In genomic region chr12:123808167-123808566, GRCh38 we compare ENCODE assay signal across 10 cellular contexts.
DNase-seq lines count a peak whose midpoint lies in the region; ATAC-seq and TF ChIP-seq lines count a peak whose summit lies in the region.
"Had no signal": no experiment of that assay in that cellular context is flagged by ENCODE, and none has a peak within 500 bp of the region (broad histone marks: within the 10 kb centered on the region; RNA-seq: fewer than 3 reads in every experiment).

No MANE protein-coding gene starts in this region.

- no peaks in the 10 kb centered on the region for H4K20me1 ChIP-seq in DND-41 (ENCODE audit: insufficient read depth, low read length)

- TF ChIP-seq CTCF in DND-41 (IDR thresholded peaks at IDR 0.05; ENCODE audit: borderline replicate concordance, extremely low read depth, low read length, poor library complexity, severe bottlenecking) = peak; percentile 16
- peak; percentile 58 for TF ChIP-seq CTCF in brain microvascular endothelial cell (IDR thresholded peaks at IDR 0.05; ENCODE audit: low read depth, low read length, missing control alignments)
- no peak for TF ChIP-seq CTCF in coronary artery (IDR thresholded peaks at IDR 0.05)

- ATAC-seq in DND-41 (ENCODE audit: insufficient read depth, low read depth) = no peak
- no peak for ATAC-seq in GM21423 (IDR thresholded peaks at IDR 0.05; ENCODE audit: unreplicated experiment)

- TF ChIP-seq RAD21 in Ishikawa (IDR thresholded peaks at IDR 0.05; ENCODE audit: low read depth) = peak; percentile 33; the same call in 1 of the 2 replicates

- H3K9me3 ChIP-seq in DND-41 (ENCODE audit: insufficient read depth, low read length, severe bottlenecking) = no peaks in the 10 kb centered on the region

- no peaks in the 10 kb centered on the region for H3K79me2 ChIP-seq in DND-41 (ENCODE audit: insufficient read depth, low read length)

- H3K4me2 ChIP-seq in DND-41 (ENCODE audit: insufficient read depth, low read length) = no peak overlapping the region

- no peaks in the 10 kb centered on the region for H3K27me3 ChIP-seq in DND-41 (ENCODE audit: insufficient read depth, low read length, poor library complexity)
- H3K27me3 ChIP-seq in brain microvascular endothelial cell (replicated peaks) = no peaks in the 10 kb centered on the region

- no peak overlapping the region for H2AFZ ChIP-seq in DND-41 (ENCODE audit: low read depth, low read length)

- no peaks in the 10 kb centered on the region for H3K4me1 ChIP-seq in DND-41 (ENCODE audit: insufficient read depth, low read length)

- no peak overlapping the region for H3K27ac ChIP-seq in DND-41 (ENCODE audit: low read length)
- H3K27ac ChIP-seq in brain microvascular endothelial cell = no peak overlapping the region
- no peak overlapping the region for H3K27ac ChIP-seq in coronary artery

- no peak for TF ChIP-seq EP300 in Ishikawa (IDR thresholded peaks at IDR 0.05; ENCODE audit: borderline replicate concordance)

- no peak overlapping the region for H3K4me3 ChIP-seq in DND-41 (ENCODE audit: low read depth in 1 of 2, low read length in 2 of 2)
- H3K4me3 ChIP-seq in brain microvascular endothelial cell (ENCODE audit: low read depth, low read length) = no peak overlapping the region
- H3K4me3 ChIP-seq in coronary artery = no peak overlapping the region

- in situ Hi-C loops in brain microvascular endothelial cell (cut with HindIII; ENCODE audit: low pct_ligation_motif_present, low sequenced_read_pairs) = no loop called here

- no peaks in the 10 kb centered on the region for H3K36me3 ChIP-seq in DND-41 (ENCODE audit: insufficient read depth, low read length)
- no peaks in the 10 kb centered on the region for H3K36me3 ChIP-seq in brain microvascular endothelial cell (replicated peaks)

- DNase-seq in DND-41 (no peak), brain microvascular endothelial cell (peak; percentile 25), medulla oblongata (ENCODE audit: extremely low spot score) (peak; percentile 45), RPMI8226 (no peak), coronary artery (ENCODE audit: low spot score) (no peak)
- no peak for DNase-seq in activated CD4-positive, alpha-beta T cell treated with anti-CD3 and anti-CD28 coated beads, Interleukin-2, amount 50 U/mL, for 4 hours
- DNase-seq: activated CD4-positive, CD25-positive, alpha-beta regulatory T cell; amniotic stem cell had no signal

- H3K9ac ChIP-seq in DND-41 (ENCODE audit: low read depth, low read length) = no peak overlapping the region

TF ChIP-seq in Ishikawa, 13 proteins besides CTCF, POLR2A, EP300 and RAD21:
- no peak for TF ChIP-seq TCF12 (IDR thresholded peaks at IDR 0.05; ENCODE audit: low read depth)
- no peak for TF ChIP-seq CREB1 (IDR thresholded peaks at IDR 0.05; ENCODE audit: low read depth)
- no peak for TF ChIP-seq USF1 (IDR thresholded peaks at IDR 0.05)
- TF ChIP-seq TAF1 (IDR thresholded peaks at IDR 0.05; ENCODE audit: low read depth) = no peak
- no peak for TF ChIP-seq REST (IDR thresholded peaks at IDR 0.05; ENCODE audit: low read depth)
- TF ChIP-seq ZBTB7A (IDR thresholded peaks at IDR 0.05; ENCODE audit: low read depth) = no peak
- no peak for TF ChIP-seq NFIC (IDR thresholded peaks at IDR 0.05)
- TF ChIP-seq FOXM1 (IDR thresholded peaks at IDR 0.05; ENCODE audit: borderline replicate concordance, low read depth) = no peak
- TF ChIP-seq CEBPB (IDR thresholded peaks at IDR 0.05) = no peak
- no peak for TF ChIP-seq EGR1 (IDR thresholded peaks at IDR 0.05)
- no peak for TF ChIP-seq MAX (IDR thresholded peaks at IDR 0.05)

Comparison
In these comparisons a context has a peak if more than half of its experiments do, and no peak if none do; other contexts are left out.
1. DNase-seq: peak in brain microvascular endothelial cell (single experiment) and medulla oblongata (single experiment); none in DND-41 (single experiment), activated CD4-positive, alpha-beta T cell treated with anti-CD3 and anti-CD28 coated beads, Interleukin-2, amount 50 U/mL, for 4 hours (0 of 2), RPMI8226 (single experiment) and coronary artery (single experiment).